Comparison of ENCODE assay signal across 8 cellular contexts in genomic region chr16:56681939-56682702, GRCh38. TPM values are rescaled to one million over a fixed set of nuclear protein-coding genes. Genes with fewer than 3 reads are reported as not detected.
DNase-seq lines count a peak whose midpoint lies in the region; ATAC-seq and TF ChIP-seq lines count a peak whose summit lies in the region.

Gene MT1X (plus strand): TSS chr16:56682470. CDS start chr16:56682541, 71 bp downstream.

- peak within 1 kb of the TSS; percentile 70 to 81 for H3K27ac ChIP-seq in uterus

- no peaks in the 10 kb centered on the region for H3K36me3 ChIP-seq in uterus

- DNase-seq in GM13977 (ENCODE audit: low spot score) (peak; percentile 88), NCI-H146 treated with DMSO at 0.1 percent for 48 hours (lab: John Stamatoyannopoulos, UW; ENCODE audit: unreplicated experiment) (peak; percentile 62), amniotic stem cell (lab: John Stamatoyannopoulos, UW) (peak; percentile 25), left ventricle myocardium superior (peak; percentile 98), pulmonary artery endothelial cell (ENCODE audit: low read depth, low spot score) (peak; percentile 49), uterus (peak; percentile 92 to 93)

- H3K4me3 ChIP-seq in uterus: peak within 1 kb of the TSS; percentile 48 to 55

- intact Hi-C loops in left ventricle myocardium superior (cut with micrococcal nuclease) (loop anchor here (10.0 kb wide), 1 partner anchor 77 kb away; the partner anchor contains the start of gene MT2A), uterus (cut with DNase I; ENCODE audit: low total_unique reads) (no loop called here)

- H3K4me1 ChIP-seq in uterus: no peaks in the 10 kb centered on the region

- peak within 1 kb of the TSS; percentile 92 for H3K27ac Mint-ChIP-seq in T-helper 1 cell treated with Interleukin-12 subunit alpha and Interleukin-12 subunit beta and Interleukin-4 antibody, amounts not matched to agents 30 μg/mL and 1 μg/mL, for 36 hours

- TF ChIP-seq CTCF in GM13977 (IDR thresholded peaks at IDR 0.05; ENCODE audit: extremely low read depth, insufficient read depth, missing control alignments) (no peak), uterus (IDR thresholded peaks at IDR 0.05) (no peak)

- TF ChIP-seq POLR2A in uterus (IDR thresholded peaks at IDR 0.05): peak; percentile 72 to 86

- no peaks in the 10 kb centered on the region for H3K9me3 Mint-ChIP-seq in T-helper 1 cell treated with Interleukin-12 subunit alpha and Interleukin-12 subunit beta and Interleukin-4 antibody, amounts not matched to agents 30 μg/mL and 1 μg/mL, for 36 hours

- H3K4me1 Mint-ChIP-seq in T-helper 1 cell treated with Interleukin-12 subunit alpha and Interleukin-12 subunit beta and Interleukin-4 antibody, amounts not matched to agents 30 μg/mL and 1 μg/mL, for 36 hours (ENCODE audit: low read depth): peaks cover 25% of the 10 kb centered on the region

- in situ Hi-C loops in GM13977 (cut with MboI; ENCODE audit: low pct_unique_long_range_greater_than_20kb, low sequenced_read_pairs, unreplicated experiment): no loop called here

- H3K9me3 ChIP-seq in uterus: no peaks in the 10 kb centered on the region

- peak; percentile 93 for ATAC-seq in HG02840 (IDR thresholded peaks at IDR 0.05; ENCODE audit: low FRiP score, unreplicated experiment)
- peak; percentile 96 for ATAC-seq in left ventricle myocardium superior

- H3K27me3 Mint-ChIP-seq in T-helper 1 cell treated with Interleukin-12 subunit alpha and Interleukin-12 subunit beta and Interleukin-4 antibody, amounts not matched to agents 30 μg/mL and 1 μg/mL, for 36 hours (ENCODE audit: low read depth): no peaks in the 10 kb centered on the region

- H3K36me3 Mint-ChIP-seq in T-helper 1 cell treated with Interleukin-12 subunit alpha and Interleukin-12 subunit beta and Interleukin-4 antibody, amounts not matched to agents 30 μg/mL and 1 μg/mL, for 36 hours (ENCODE audit: low read depth): peaks cover 15% of the 10 kb centered on the region

- H3K4me3 Mint-ChIP-seq in T-helper 1 cell treated with Interleukin-12 subunit alpha and Interleukin-12 subunit beta and Interleukin-4 antibody, amounts not matched to agents 30 μg/mL and 1 μg/mL, for 36 hours: peak within 1 kb of the TSS; percentile 97

- no peaks in the 10 kb centered on the region for H3K27me3 ChIP-seq in uterus

RNA-seq across cellular contexts. Expression of gene MT1X, which starts in this region (rescaled TPM):
- total RNA-seq in left ventricle myocardium superior: 85.9 TPM
- 26.1 and 29.9 TPM in 2 replicates for total RNA-seq in pulmonary artery endothelial cell
- total RNA-seq in uterus: 100 to 1,000 TPM in 1 of 4 donors, 10 to 100 TPM in 2, 1 to 10 TPM in 1; 7.4 to 201 (median 66.3) TPM

Comparison
In these comparisons a context has a peak if more than half of its experiments do, and no peak if none do; other contexts are left out.
1. Peak in every context shown above with its lines: DNase-seq, ATAC-seq, H3K4me3 ChIP-seq and H3K27ac ChIP-seq.
2. DNase-seq: peak in every context shown above with its lines; median percentile 98 in left ventricle myocardium superior; 92 in uterus; 88 in GM13977; 62 in NCI-H146 treated with DMSO at 0.1 percent for 48 hours; 49 in pulmonary artery endothelial cell; 25 in amniotic stem cell.